In the genomic region with DNA sequence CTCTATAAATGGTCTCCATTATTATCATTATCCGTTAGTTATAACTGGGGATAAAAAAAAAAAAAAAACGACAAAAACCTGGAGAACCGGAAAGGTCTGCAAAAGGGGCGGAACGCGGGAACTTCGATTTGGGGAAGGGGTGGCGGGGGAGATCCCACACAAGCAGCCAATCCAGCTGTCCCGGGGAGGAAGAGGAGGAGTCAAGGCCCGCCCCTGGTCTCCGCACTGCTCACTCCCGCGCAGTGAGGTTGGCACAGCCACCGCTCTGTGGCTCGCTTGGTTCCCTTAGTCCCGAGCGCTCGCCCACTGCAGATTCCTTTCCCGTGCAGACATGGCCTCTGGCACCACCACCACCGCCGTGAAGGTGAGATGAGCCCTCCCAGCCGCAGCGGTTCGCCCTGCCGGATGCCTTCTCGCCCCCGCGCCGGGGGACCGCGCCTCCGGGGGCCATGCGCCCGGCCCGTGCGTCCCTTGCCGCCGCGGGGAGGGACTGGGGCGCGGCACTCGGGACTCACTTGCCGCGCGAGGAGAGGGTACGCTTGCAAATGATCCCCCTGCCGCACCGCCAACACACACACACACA, we compare ENCODE assay signal across 8 cellular contexts. TPM values are rescaled to one million over a fixed set of nuclear protein-coding genes. Genes with fewer than 3 reads are reported as not detected.
DNase-seq lines count a peak whose midpoint lies in the region; ATAC-seq, FAIRE-seq and TF ChIP-seq lines count a peak whose summit lies in the region.

Gene MTAP, plus strand, starts transcription at position 219 of the 583 bp plus-strand sequence. Its CDS starts 113 bp downstream, at position 332.

- CTCF ChIA-PET in activated CD8-positive, alpha-beta T cell treated with anti-CD3 and anti-CD28 coated beads, Interleukin-2, amount 10 ng/mL, durations not matched to agents 7 days and 5 days (lab: Charles Lee) = interaction anchor here (1.3 to 3.4 kb wide), 3 partner anchors 10 to 236 kb away, joined by 5 to 20 read pairs (median 15); no protein-coding TSS in a partner anchor
- CTCF ChIA-PET in H1 (lab: Charles Lee; ENCODE audit: partially characterized antibody) = interaction anchor here (0.6 to 1.5 kb wide), 2 partner anchors 14 to 476 kb away, joined by 3 read pairs; no protein-coding TSS in a partner anchor

- no peak within 1 kb of the TSS for H3K14ac ChIP-seq in H1 (ENCODE audit: insufficient read length)

- peak within 1 kb of the TSS; percentile 92 for H2AK5ac ChIP-seq in H1 (ENCODE audit: low read depth, low read length)

- H3K4ac ChIP-seq in H1 (replicated peaks; ENCODE audit: insufficient read length, low read depth, low read length) = peak within 1 kb of the TSS; percentile 96

- peaks cover 18 to 21% of the 10 kb centered on the region in 2 experiments for H4K20me1 ChIP-seq in H1 (replicated peaks in 1 of 2; ENCODE audit: control insufficient read depth in 1 of 2, insufficient read depth in 2 of 2, low read length in 2 of 2)

- peaks cover 14% of the 10 kb centered on the region for H3K23me2 ChIP-seq in H1 (ENCODE audit: low read depth, low read length)

- TF ChIP-seq EP300 in H1 (IDR thresholded peaks at IDR 0.05; ENCODE audit: borderline replicate concordance in 1 of 2, low read depth in 2 of 2, low read length in 2 of 2) = no peak

- H3K27me3 Mint-ChIP-seq in activated CD8-positive, alpha-beta T cell treated with anti-CD3 and anti-CD28 coated beads, Interleukin-2, amount 10 ng/mL, durations not matched to agents 7 days and 5 days (ENCODE audit: low read depth) = peaks cover 24% of the 10 kb centered on the region
- H3K27me3 Mint-ChIP-seq in memory B cell = peaks cover 3% of the 10 kb centered on the region

- no peaks in the 10 kb centered on the region; a peak in 1 of 7 replicates for H3K27me3 ChIP-seq in H1 (replicated peaks in 1 of 4; ENCODE audit: control insufficient read depth in 3 of 4, extremely low read depth in 1 of 4, insufficient read depth in 3 of 4, low read length in 3 of 4)

- TF ChIP-seq POLR2A in GM19193 (IDR thresholded peaks at IDR 0.05; ENCODE audit: extremely low read depth, insufficient read depth, insufficient read length) (peak; percentile 71), H1 (IDR thresholded peaks at IDR 0.05; ENCODE audit: control extremely low read depth in 1 of 2, low read depth in 2 of 2, low read length in 2 of 2) (peak; percentile 79 to 99)

- H3K27ac ChIP-seq in H1 (ENCODE audit: low read depth, low read length) = peak within 1 kb of the TSS; percentile 89

- peaks cover 39% of the 10 kb centered on the region for H3K4me1 Mint-ChIP-seq in activated CD8-positive, alpha-beta T cell treated with anti-CD3 and anti-CD28 coated beads, Interleukin-2, amount 10 ng/mL, durations not matched to agents 7 days and 5 days (ENCODE audit: low read depth)
- peaks cover 32% of the 10 kb centered on the region for H3K4me1 Mint-ChIP-seq in memory B cell

- H3K79me1 ChIP-seq in H1 (ENCODE audit: low read depth, low read length) = peaks cover 11% of the 10 kb centered on the region

- peak within 1 kb of the TSS; percentile 70 for H3K56ac ChIP-seq in H1 (replicated peaks; ENCODE audit: insufficient read length, low read depth, low read length)

- peak; percentile 50 for FAIRE-seq in H1 (lab: Jason Lieb, UNC)

- H3K4me1 ChIP-seq in H1 (replicated peaks in 1 of 4; ENCODE audit: control insufficient read depth in 3 of 4, insufficient read depth in 4 of 4, low read length in 3 of 4) = peaks cover 0 to 16% (median 10%) of the 10 kb centered on the region in 4 experiments; a peak in 4 of 7 replicates

- H3K79me2 ChIP-seq in H1 (ENCODE audit: control insufficient read depth in 1 of 2, insufficient read depth in 2 of 2, low read length in 2 of 2) = peaks cover 27 to 48% of the 10 kb centered on the region in 2 experiments

- peak within 1 kb of the TSS; percentile 99 for H3K4me3 Mint-ChIP-seq in activated CD8-positive, alpha-beta T cell treated with anti-CD3 and anti-CD28 coated beads, Interleukin-2, amount 10 ng/mL, durations not matched to agents 7 days and 5 days
- H3K4me3 Mint-ChIP-seq in memory B cell = peak within 1 kb of the TSS; percentile 100

- TF ChIP-seq CTCF in H1 (IDR thresholded peaks at IDR 0.05; ENCODE audit: control extremely low read depth in 1 of 3, insufficient read depth in 1 of 3, low read depth in 1 of 3, low read length in 3 of 3) = no peak

- no peaks in the 10 kb centered on the region for H3K9me3 Mint-ChIP-seq in activated CD8-positive, alpha-beta T cell treated with anti-CD3 and anti-CD28 coated beads, Interleukin-2, amount 10 ng/mL, durations not matched to agents 7 days and 5 days (ENCODE audit: insufficient read depth)
- no peaks in the 10 kb centered on the region for H3K9me3 Mint-ChIP-seq in memory B cell

- H3K9ac ChIP-seq in H1 (replicated peaks in 1 of 4; ENCODE audit: extremely low read depth in 1 of 4, low read depth in 3 of 4, low read length in 3 of 4) = peak within 1 kb of the TSS; percentile 76 to 97 (median 92)

- H3K4me3 ChIP-seq in H1 (ENCODE audit: extremely low read depth in 1 of 4, insufficient read depth in 2 of 4, low read depth in 3 of 4, low read length in 4 of 4) = peak within 1 kb of the TSS; percentile 88 to 93 (median 90)

- H2BK120ac ChIP-seq in H1 (replicated peaks; ENCODE audit: low read depth, low read length) = peak within 1 kb of the TSS; percentile 36

- peak within 1 kb of the TSS; percentile 66 for H4K5ac ChIP-seq in H1 (ENCODE audit: insufficient read length, low read depth, low read length)

- H3K18ac ChIP-seq in H1 (ENCODE audit: extremely low read depth, low read length) = peak within 1 kb of the TSS; percentile 76

- H4K91ac ChIP-seq in H1 (replicated peaks; ENCODE audit: insufficient read length, low read length) = peak within 1 kb of the TSS; percentile 87

- no peak within 1 kb of the TSS for H3K23ac ChIP-seq in H1 (ENCODE audit: insufficient read length)

- H4K8ac ChIP-seq in H1 (ENCODE audit: extremely low read depth, insufficient read depth, low read length) = peak within 1 kb of the TSS; percentile 92; the same call in 1 of the 2 replicates

- TF ChIP-seq RAD21 in H1 (IDR thresholded peaks at IDR 0.05 in 1 of 2, conservative IDR thresholded peaks at IDR 0.05 in 1 of 2; ENCODE audit: low read depth in 2 of 2, low read length in 2 of 2) = no peak

- peak; percentile 88 to 90 for DNase-seq in AML-193 (lab: John Stamatoyannopoulos, UW)
- peak; percentile 48 for DNase-seq in NCI-H524 treated with DMSO at 0.1 percent for 48 hours (lab: John Stamatoyannopoulos, UW)
- DNase-seq in activated CD8-positive, alpha-beta T cell treated with anti-CD3 and anti-CD28 coated beads, Interleukin-2, amount 10 ng/mL, durations not matched to agents 7 days and 5 days = peak; percentile 76
- DNase-seq in H1 (ENCODE audit: low read depth in 1 of 2, low spot score in 2 of 2) = peak; percentile 81 to 87
- peak; percentile 45 to 59 for DNase-seq in memory B cell (ENCODE audit: low spot score in 2 of 2)
- DNase-seq in stimulated activated CD4-positive, alpha-beta T cell treated with anti-CD3 and anti-CD28 coated beads, TNF-alpha, amount 100 ng/mL, for 48 hours (ENCODE audit: low read depth in 3 of 3) = peak; percentile 51 to 67 (median 63)

- H3K9me3 ChIP-seq in H1 (ENCODE audit: insufficient read depth in 2 of 2, low read depth in 1 of 2, low read length in 1 of 2) = no peaks in the 10 kb centered on the region

- no peak within 1 kb of the TSS for H2BK20ac ChIP-seq in H1 (ENCODE audit: low read length)

- 1% methylated on average over 27 of the region's 48 CpGs; no CpG with 5 or more reads in 1 of the 2 experiments for WGBS in H1 (ENCODE audit: extremely low coverage in 1 of 2, insufficient coverage in 1 of 2, insufficient read length in 1 of 2, insufficient replicate concordance in 2 of 2, low coverage in 1 of 2, low lambda C conversion rate in 2 of 2, missing lambda C conversion rate in 1 of 2), 2 experiments

- peak within 1 kb of the TSS; percentile 99 for H3K27ac Mint-ChIP-seq in activated CD8-positive, alpha-beta T cell treated with anti-CD3 and anti-CD28 coated beads, Interleukin-2, amount 10 ng/mL, durations not matched to agents 7 days and 5 days
- H3K27ac Mint-ChIP-seq in memory B cell = peak within 1 kb of the TSS; percentile 98

- ATAC-seq in HG03439 (IDR thresholded peaks at IDR 0.05; ENCODE audit: unreplicated experiment) (peak; percentile 89), memory B cell (ENCODE audit: low read depth) (peak; percentile 80)
- peak; percentile 86 for ATAC-seq in activated CD8-positive, alpha-beta T cell treated with anti-CD3 and anti-CD28 coated beads, Interleukin-2, amount 10 ng/mL, durations not matched to agents 7 days and 5 days

- H2BK12ac ChIP-seq in H1 (ENCODE audit: low read depth, low read length) = peak within 1 kb of the TSS; percentile 31; the same call in 1 of the 2 replicates

- peak within 1 kb of the TSS; percentile 88 for H2AFZ ChIP-seq in H1 (ENCODE audit: low read length)

- peak within 1 kb of the TSS; percentile 86 to 89 for H3K4me2 ChIP-seq in H1 (ENCODE audit: insufficient read depth in 1 of 2, low read depth in 2 of 2, low read length in 2 of 2)

- peaks cover 36% of the 10 kb centered on the region for H3K36me3 Mint-ChIP-seq in activated CD8-positive, alpha-beta T cell treated with anti-CD3 and anti-CD28 coated beads, Interleukin-2, amount 10 ng/mL, durations not matched to agents 7 days and 5 days (ENCODE audit: low read depth)
- H3K36me3 Mint-ChIP-seq in memory B cell = no peaks in the 10 kb centered on the region

- POLR2A ChIA-PET in activated CD8-positive, alpha-beta T cell treated with anti-CD3 and anti-CD28 coated beads, Interleukin-2, amount 10 ng/mL, durations not matched to agents 7 days and 5 days (lab: Charles Lee) = interaction anchor here (0.7 kb wide), 1 partner anchor 662 kb away, joined by 3 read pairs; no protein-coding TSS in a partner anchor
- POLR2A ChIA-PET in H1 (lab: Charles Lee; ENCODE audit: partially characterized antibody) = interaction anchor here (0.6 to 4.0 kb wide), 11 partner anchors 9 to 400 kb away, joined by 3 to 28 read pairs (median 3); partner anchors contain the start of gene CDKN2B

- peak within 1 kb of the TSS; percentile 89 for H2BK5ac ChIP-seq in H1 (ENCODE audit: low read depth, low read length)

- peaks cover 0 to 11% (median 5%) of the 10 kb centered on the region in 4 experiments; a peak in 4 of 8 replicates for H3K36me3 ChIP-seq in H1 (ENCODE audit: control insufficient read depth in 2 of 4, insufficient read depth in 4 of 4, low read length in 3 of 4)

- no peak within 1 kb of the TSS for H2BK15ac ChIP-seq in H1 (ENCODE audit: low read length)

RNA-seq across cellular contexts. Expression of gene MTAP, which starts in this region (rescaled TPM):
- total RNA-seq in activated CD8-positive, alpha-beta T cell treated with anti-CD3 and anti-CD28 coated beads, Interleukin-2, amount 10 ng/mL, durations not matched to agents 7 days and 5 days = 10 to 100 TPM; 62.5 to 68.2 TPM
- 100 and 107 TPM in 2 replicates for total RNA-seq in H1 (2021; fragmentation: NEBNext Ultra II Directional; extraction: Animal tissue kit (Norgen Biotek cat#: 25700))
- 15.3 and 16.4 TPM in 2 replicates for polyA plus RNA-seq in H1 (2011; rRNA removed)
- 20.4 TPM for polyA plus RNA-seq in H1 (2011; cell fraction: cytosol; rRNA removed)
- 31.7 TPM for polyA plus RNA-seq in H1 (2011; cell fraction: nucleus; rRNA removed)
- polyA plus RNA-seq in H1 (2012, experiment 1 of 2) = 37.6 to 55.5 TPM (median 45.6 TPM) in 4 replicates
- polyA plus RNA-seq in H1 (2012, experiment 2 of 2) = 8.7 TPM
- polyA plus RNA-seq in H1 (2013, experiment 1 of 2) = 46.7 TPM
- polyA plus RNA-seq in H1 (2013, experiment 2 of 2) = 42.2 TPM
- 70.8 and 79.0 TPM in 2 replicates for polyA minus RNA-seq in H1 (2011; rRNA and poly(A)+ RNA removed)
- 30.6 TPM for polyA minus RNA-seq in H1 (2011; cell fraction: cytosol; rRNA and poly(A)+ RNA removed)
- 110 TPM for polyA minus RNA-seq in H1 (2011; cell fraction: nucleus; rRNA and poly(A)+ RNA removed)

Comparison
In these comparisons a context has a peak if more than half of its experiments do, and no peak if none do; other contexts are left out.
1. Peak in every context shown above with its lines: DNase-seq, ATAC-seq, H3K4me3 ChIP-seq and H3K27ac ChIP-seq.